Comparison of ENCODE assay signal across 8 cellular contexts in genomic region chr9:132241840-132242620, GRCh38.
DNase-seq lines count a peak whose midpoint lies in the region; ATAC-seq and TF ChIP-seq lines count a peak whose summit lies in the region.

No MANE protein-coding gene starts in this region.

- peaks cover 6% of the 10 kb centered on the region for H3F3A ChIP-seq in SK-N-SH (replicated peaks; ENCODE audit: insufficient read depth)

- TF ChIP-seq RAD21 in SK-N-SH (IDR thresholded peaks at IDR 0.05; ENCODE audit: low read length), result no peak

- TF ChIP-seq CTCF in SK-N-SH (IDR thresholded peaks at IDR 0.05), result no peak

- 0 out of 2 replicates have a peak, but pooled peaks cover 9% of the 10 kb centered on the region for H4K20me1 ChIP-seq in SK-N-SH (ENCODE audit: insufficient read depth)

- ATAC-seq in SK-N-SH treated with all-trans-retinoic acid at 6 μM for 48 hours, result no peak

- H3K4me3 ChIP-seq in SK-N-SH (ENCODE audit: low read depth in 2 of 2, low read length in 1 of 2) (peak overlapping the region; percentile 55 to 64), iPS-11a (ENCODE audit: low read depth, low read length) (peak overlapping the region; percentile 47)

- POLR2A ChIA-PET in SK-N-SH (lab: Yijun Ruan, JAX), result no interaction called here

- no peaks in the 10 kb centered on the region for H3K9me2 ChIP-seq in SK-N-SH

- 24% methylated on average over 25 of the region's 81 CpGs for WGBS in SK-N-SH (ENCODE audit: low lambda C conversion rate)

- no peaks in the 10 kb centered on the region for H3K9me3 ChIP-seq in SK-N-SH

- peaks cover 0 to 24% of the 10 kb centered on the region in 2 experiments; a peak in 1 of 4 replicates for H3K4me1 ChIP-seq in SK-N-SH (ENCODE audit: control insufficient read depth in 1 of 2, insufficient read depth in 2 of 2, low read depth in 1 of 2, low read length in 1 of 2)

- peak overlapping the region in 1 of 2 experiments; percentile 50; a peak in 1 of 4 replicates for H3K27ac ChIP-seq in SK-N-SH (ENCODE audit: low read depth in 2 of 2, low read length in 1 of 2)

- H3K27me3 ChIP-seq in SK-N-SH (ENCODE audit: insufficient read depth), result no peaks in the 10 kb centered on the region

- DNase-seq in SK-N-SH (peak; percentile 67), NOMO-1 (lab: John Stamatoyannopoulos, UW; ENCODE audit: unreplicated experiment in 2 of 2) (peak; percentile 10 to 12), DMS 273 (lab: John Stamatoyannopoulos, UW; ENCODE audit: unreplicated experiment) (no peak), cerebellar nuclear complex (lab: John Stamatoyannopoulos, UW) (no peak)
- peak; percentile 62 for DNase-seq in activated naive CD4-positive, alpha-beta T cell treated with anti-CD3 and anti-CD28 coated beads, Interleukin-2, amount 50 U/mL, for 16 hours
- peak; percentile 57 for DNase-seq in stimulated activated CD4-positive, alpha-beta T cell treated with anti-CD3 and anti-CD28 coated beads, Interleukin-15, amount 100 ng/mL, for 24 hours

- peak overlapping the region; percentile 82; the same call in 1 of the 2 replicates for H2AFZ ChIP-seq in SK-N-SH (ENCODE audit: low read depth)

- H3K79me2 ChIP-seq in SK-N-SH (ENCODE audit: insufficient read depth), result no peaks in the 10 kb centered on the region

- no peaks in the 10 kb centered on the region for H3K36me3 ChIP-seq in SK-N-SH (replicated peaks in 1 of 2; ENCODE audit: control insufficient read depth in 1 of 2, insufficient read depth in 2 of 2, low read length in 1 of 2)

- H3K4me2 ChIP-seq in SK-N-SH, result peak overlapping the region; percentile 93

- H3K9ac ChIP-seq in SK-N-SH, result no peak overlapping the region

- TF ChIP-seq EP300 in SK-N-SH (IDR thresholded peaks at IDR 0.05; ENCODE audit: borderline replicate concordance in 1 of 2, low read depth in 1 of 2, low read length in 1 of 2), result no peak

- CTCF ChIA-PET in SK-N-SH (lab: Yijun Ruan, JAX), result interaction anchor here (0.5 to 12.6 kb wide), 7 partner anchors 17 to 483 kb away, joined by 3 to 218 read pairs (median 31); partner anchors contain the start of gene NTNG2

TF ChIP-seq in SK-N-SH, 30 proteins besides CTCF, POLR2A, EP300 and RAD21:
- peak; percentile 43; the same call in 1 of the 2 replicates for TF ChIP-seq MXI1 (IDR thresholded peaks at IDR 0.05; ENCODE audit: low read depth, low read length)
- no peak for TF ChIP-seq TCF12 (IDR thresholded peaks at IDR 0.05)
- TF ChIP-seq NFIC (IDR thresholded peaks at IDR 0.05; ENCODE audit: borderline replicate concordance), result 0 out of 2 replicates have a peak, but pooled peaks have one; percentile 30
- no peak for TF ChIP-seq EZH2phosphoT487 (IDR thresholded peaks at IDR 0.05; ENCODE audit: borderline replicate concordance, low read depth)

TF ChIP-seq in SK-N-SH treated with all-trans-retinoic acid at 6 μM for 48 hours, 23 proteins besides CTCF, POLR2A, EP300 and RAD21:
- TF ChIP-seq CSDC2 (CRISPR knock-in tag; IDR thresholded peaks at IDR 0.05) (no peak), POU6F1 (CRISPR knock-in tag; IDR thresholded peaks at IDR 0.05; ENCODE audit: borderline replicate concordance, low read depth) (no peak), BACH2 (CRISPR knock-in tag; IDR thresholded peaks at IDR 0.05; ENCODE audit: borderline replicate concordance) (no peak), ZC3H10 (CRISPR knock-in tag; IDR thresholded peaks at IDR 0.05) (no peak), PPARA (CRISPR knock-in tag; IDR thresholded peaks at IDR 0.05; ENCODE audit: borderline replicate concordance) (no peak), ZFP3 (CRISPR knock-in tag; IDR thresholded peaks at IDR 0.05) (no peak), TCF4 (CRISPR knock-in tag; IDR thresholded peaks at IDR 0.05; ENCODE audit: borderline replicate concordance) (no peak), TOX (CRISPR knock-in tag; IDR thresholded peaks at IDR 0.05; ENCODE audit: borderline replicate concordance) (no peak), SNAI2 (CRISPR knock-in tag; IDR thresholded peaks at IDR 0.05) (no peak)

Comparison
In these comparisons a context has a peak if more than half of its experiments do, and no peak if none do; other contexts are left out.
1. DNase-seq: peak in SK-N-SH (single experiment), NOMO-1 (2 of 2), activated naive CD4-positive, alpha-beta T cell treated with anti-CD3 and anti-CD28 coated beads, Interleukin-2, amount 50 U/mL, for 16 hours (single experiment) and stimulated activated CD4-positive, alpha-beta T cell treated with anti-CD3 and anti-CD28 coated beads, Interleukin-15, amount 100 ng/mL, for 24 hours (single experiment); none in DMS 273 (single experiment) and cerebellar nuclear complex (0 of 2).